ENCODE assay signal across 14 cellular contexts in the genomic region with DNA sequence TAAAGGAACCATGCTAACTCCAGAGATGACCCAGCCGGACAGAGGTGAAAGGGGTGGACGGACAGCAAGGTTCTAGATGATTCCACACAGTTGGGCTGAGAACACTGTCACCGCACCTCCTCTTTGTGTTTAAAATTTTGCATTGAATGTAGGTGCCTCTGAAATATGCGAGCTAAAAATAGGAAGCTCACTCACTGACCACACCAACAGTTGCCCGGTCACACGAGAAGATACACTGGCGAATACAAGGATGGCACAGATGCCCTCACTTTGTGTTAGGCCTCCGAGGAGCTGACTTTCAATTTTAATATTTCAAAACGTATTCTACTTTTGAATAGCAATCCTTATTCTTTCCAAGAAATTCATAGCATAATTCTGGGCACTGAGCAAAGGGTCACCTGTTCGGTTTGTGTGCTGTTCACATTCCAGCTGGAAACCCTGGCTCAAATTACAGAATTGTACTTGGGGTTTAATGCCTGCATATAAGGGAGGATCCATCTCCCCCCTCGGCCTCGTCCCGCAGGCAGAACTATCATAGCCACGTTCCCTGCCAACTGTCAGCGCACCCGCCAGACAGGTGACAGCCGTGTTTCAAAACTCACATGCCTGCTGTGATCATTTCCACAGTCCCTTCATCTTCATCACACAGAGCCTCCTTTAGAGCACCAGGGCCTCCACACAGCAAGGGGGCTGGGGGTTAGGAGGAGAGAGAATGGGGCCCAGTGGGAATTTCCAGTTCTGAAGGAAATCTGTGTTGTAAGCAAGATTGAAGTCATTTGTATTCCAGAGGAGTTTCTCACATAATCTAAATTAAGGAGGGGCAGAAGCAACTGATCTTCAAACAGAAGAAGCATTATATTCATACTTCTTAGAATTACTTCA. TPM values are rescaled to one million over a fixed set of nuclear protein-coding genes. Genes with fewer than 3 reads are reported as not detected.
DNase-seq lines count a peak whose midpoint lies in the region; ATAC-seq and TF ChIP-seq lines count a peak whose summit lies in the region.
"Had no signal": no experiment of that assay in that cellular context is flagged by ENCODE, and none has a peak within 500 bp of the region (broad histone marks: within the 10 kb centered on the region; RNA-seq: fewer than 3 reads in every experiment).

No MANE protein-coding gene starts in this region.

- peaks cover 25% of the 10 kb centered on the region for H3K36me3 Mint-ChIP-seq in activated T-helper 1 cell treated with anti-CD3 and anti-CD28 coated beads, Interleukin-12 subunit alpha, Interleukin-12 subunit beta, Interleukin-2, Interleukin-4 antibody, amounts not matched to agents 30 ng/mL and 10 ng/mL and 1 ng/mL, durations not matched to agents 14 hours and 24 hours and 36 hours (ENCODE audit: low read depth)
- H3K36me3 Mint-ChIP-seq: IgD-negative memory B cell had no signal

- no peaks in the 10 kb centered on the region for H3K27me3 Mint-ChIP-seq in activated T-helper 1 cell treated with anti-CD3 and anti-CD28 coated beads, Interleukin-12 subunit alpha, Interleukin-12 subunit beta, Interleukin-2, Interleukin-4 antibody, amounts not matched to agents 30 ng/mL and 10 ng/mL and 1 ng/mL, durations not matched to agents 14 hours and 24 hours and 36 hours (ENCODE audit: insufficient read depth)
- H3K27me3 Mint-ChIP-seq: IgD-negative memory B cell, type B pancreatic cell had no signal

- intact Hi-C loops in breast epithelium (cut with DNase I; ENCODE audit: low total_unique reads) (no loop called here), right cardiac atrium (cut with DNase I) (loop anchor here in 1 of 4 donors (5.0 kb wide), 1 partner anchor 56 kb away; no protein-coding TSS in a partner anchor)
- intact Hi-C loops in activated T-helper 1 cell treated with anti-CD3 and anti-CD28 coated beads, Interleukin-12 subunit alpha, Interleukin-12 subunit beta, Interleukin-2, Interleukin-4 antibody, amounts not matched to agents 30 ng/mL and 10 ng/mL and 1 ng/mL, durations not matched to agents 14 hours and 24 hours and 36 hours (cut with micrococcal nuclease): no loop called here

- no peak for TF ChIP-seq POLR2A in breast epithelium (IDR thresholded peaks at IDR 0.05)

- H3K4me3 ChIP-seq in breast epithelium: no peak overlapping the region
- no peak overlapping the region for H3K4me3 ChIP-seq in right cardiac atrium (ENCODE audit: low read length)
- H3K4me3 ChIP-seq in skeletal muscle satellite cell (ENCODE audit: low read length): peak overlapping the region; percentile 23

- no peaks in the 10 kb centered on the region for H3K9me3 Mint-ChIP-seq in activated T-helper 1 cell treated with anti-CD3 and anti-CD28 coated beads, Interleukin-12 subunit alpha, Interleukin-12 subunit beta, Interleukin-2, Interleukin-4 antibody, amounts not matched to agents 30 ng/mL and 10 ng/mL and 1 ng/mL, durations not matched to agents 14 hours and 24 hours and 36 hours
- H3K9me3 Mint-ChIP-seq: IgD-negative memory B cell, type B pancreatic cell had no signal

- no peak overlapping the region for H3K27ac Mint-ChIP-seq in activated T-helper 1 cell treated with anti-CD3 and anti-CD28 coated beads, Interleukin-12 subunit alpha, Interleukin-12 subunit beta, Interleukin-2, Interleukin-4 antibody, amounts not matched to agents 30 ng/mL and 10 ng/mL and 1 ng/mL, durations not matched to agents 14 hours and 24 hours and 36 hours
- H3K27ac Mint-ChIP-seq: IgD-negative memory B cell, type B pancreatic cell had no signal

- peak overlapping the region; percentile 72 for H3K4me2 ChIP-seq in skeletal muscle satellite cell (ENCODE audit: low read length)

- DNase-seq in G401 (ENCODE audit: low spot score) (peak; percentile 61), breast epithelium (ENCODE audit: low spot score in 2 of 2) (no peak), right cardiac atrium (peak; percentile 24 to 67 (median 43)), SW 1271 (lab: John Stamatoyannopoulos, UW) (no peak)
- DNase-seq in activated CD4-positive, alpha-beta T cell treated with anti-CD3 and anti-CD28 coated beads for 4 hours: no peak
- no peak for DNase-seq in activated T-helper 1 cell treated with anti-CD3 and anti-CD28 coated beads, Interleukin-12 subunit alpha, Interleukin-12 subunit beta, Interleukin-2, Interleukin-4 antibody, amounts not matched to agents 30 ng/mL and 10 ng/mL and 1 ng/mL, durations not matched to agents 14 hours and 24 hours and 36 hours (ENCODE audit: low spot score)
- DNase-seq: activated T-cell treated with anti-CD3 and anti-CD28 coated beads, Interleukin-2, amount 50 U/mL, for 48 hours; cortex of kidney; NCI-H1694 treated with DMSO at 0.1 percent for 48 hours; SHP77 treated with DMSO at 0.1 percent for 48 hours had no signal

- WGBS in right cardiac atrium: 63% methylated on average over 17 of the region's 17 CpGs

- H3K9ac ChIP-seq in skeletal muscle satellite cell (ENCODE audit: low read depth, low read length): peak overlapping the region; percentile 66

- ATAC-seq in right cardiac atrium (peak; percentile 7 to 17), HG02884 (IDR thresholded peaks at IDR 0.05; ENCODE audit: unreplicated experiment) (no peak)

- no peaks in the 10 kb centered on the region for H3K4me1 Mint-ChIP-seq in activated T-helper 1 cell treated with anti-CD3 and anti-CD28 coated beads, Interleukin-12 subunit alpha, Interleukin-12 subunit beta, Interleukin-2, Interleukin-4 antibody, amounts not matched to agents 30 ng/mL and 10 ng/mL and 1 ng/mL, durations not matched to agents 14 hours and 24 hours and 36 hours (ENCODE audit: low read depth)

- peaks cover 0 to 21% of the 10 kb centered on the region in 2 donors for H3K4me1 ChIP-seq in breast epithelium
- peaks cover 17% of the 10 kb centered on the region for H3K4me1 ChIP-seq in right cardiac atrium (ENCODE audit: control insufficient read depth, insufficient read depth, low read length)
- peaks cover 49% of the 10 kb centered on the region for H3K4me1 ChIP-seq in skeletal muscle satellite cell (ENCODE audit: control insufficient read depth, insufficient read depth, low read length)

- H3K9me3 ChIP-seq in breast epithelium (no peaks in the 10 kb centered on the region), right cardiac atrium (ENCODE audit: control insufficient read depth, low read length) (no peaks in the 10 kb centered on the region), skeletal muscle satellite cell (replicated peaks; ENCODE audit: low read length) (no peaks in the 10 kb centered on the region)

- no peak for TF ChIP-seq CTCF in breast epithelium (IDR thresholded peaks at IDR 0.05)

- in situ Hi-C loops in G401 (cut with HindIII; ENCODE audit: low sequenced_read_pairs): no loop called here

- H3K27me3 ChIP-seq in breast epithelium (no peaks in the 10 kb centered on the region), right cardiac atrium (ENCODE audit: control insufficient read depth, insufficient read depth) (no peaks in the 10 kb centered on the region), skeletal muscle satellite cell (ENCODE audit: control insufficient read depth, insufficient read depth, low read length) (no peaks in the 10 kb centered on the region)

- H3K36me3 ChIP-seq in breast epithelium: no peaks in the 10 kb centered on the region
- peaks cover 45% of the 10 kb centered on the region for H3K36me3 ChIP-seq in skeletal muscle satellite cell (ENCODE audit: insufficient read depth, low read length)

- no peak overlapping the region for H3K4me3 Mint-ChIP-seq in activated T-helper 1 cell treated with anti-CD3 and anti-CD28 coated beads, Interleukin-12 subunit alpha, Interleukin-12 subunit beta, Interleukin-2, Interleukin-4 antibody, amounts not matched to agents 30 ng/mL and 10 ng/mL and 1 ng/mL, durations not matched to agents 14 hours and 24 hours and 36 hours
- H3K4me3 Mint-ChIP-seq: type B pancreatic cell had no signal

- peak overlapping the region; percentile 88 to 92 for H3K27ac ChIP-seq in breast epithelium
- H3K27ac ChIP-seq in right cardiac atrium (ENCODE audit: low read length): peak overlapping the region; percentile 92

RNA-seq across cellular contexts. Expression of a gene that starts 48.2 kb away (rescaled TPM):
- total RNA-seq in G401 (2014; rRNA removed; shearing (Covaris generic)): 48.4 and 63.2 TPM in 2 replicates
- 10 to 100 TPM; 47.2 to 81.3 (median 78.2) TPM for total RNA-seq in breast epithelium
- 100 to 1,000 TPM; 124 to 195 (median 159) TPM for total RNA-seq in right cardiac atrium
- polyA plus RNA-seq in right cardiac atrium: 132 TPM
- total RNA-seq in skeletal muscle satellite cell (2012; rRNA removed): 45.7 and 51.0 TPM in 2 replicates
- 35.5 and 36.0 TPM in 2 replicates for total RNA-seq in activated T-helper 1 cell treated with anti-CD3 and anti-CD28 coated beads, Interleukin-12 subunit alpha, Interleukin-12 subunit beta, Interleukin-2, Interleukin-4 antibody, amounts not matched to agents 30 ng/mL and 10 ng/mL and 1 ng/mL, durations not matched to agents 14 hours and 24 hours and 36 hours

Comparison
In these comparisons a context has a peak if more than half of its experiments do, and no peak if none do; other contexts are left out.
1. DNase-seq: peak in G401 (single experiment) and right cardiac atrium (3 of 3); none in breast epithelium (0 of 2), activated CD4-positive, alpha-beta T cell treated with anti-CD3 and anti-CD28 coated beads for 4 hours (0 of 2), activated T-helper 1 cell treated with anti-CD3 and anti-CD28 coated beads, Interleukin-12 subunit alpha, Interleukin-12 subunit beta, Interleukin-2, Interleukin-4 antibody, amounts not matched to agents 30 ng/mL and 10 ng/mL and 1 ng/mL, durations not matched to agents 14 hours and 24 hours and 36 hours (single experiment) and SW 1271 (0 of 2).